9 cellular contexts compared by ENCODE assay signal in genomic region chr20:59569305-59569704, GRCh38. TPM values are rescaled to one million over a fixed set of nuclear protein-coding genes. Genes with fewer than 3 reads are reported as not detected.
"Had no signal": no experiment of that assay in that cellular context is flagged by ENCODE, and none has a peak within 500 bp of the region (broad histone marks: within the 10 kb centered on the region; RNA-seq: fewer than 3 reads in every experiment).

No MANE protein-coding gene starts in this region.

- H3K9me3 Mint-ChIP-seq: GM23338, HFFc6 had no signal

- DNase-seq: H9, HCEC 1CT, HFFc6, KBM-7 had no signal

- H3K27me3 Mint-ChIP-seq: IgD-negative memory B cell had no signal

- FAIRE-seq: H1, H54, HepG2 had no signal

- H3K27ac Mint-ChIP-seq: GM23338, H9, HFFc6 had no signal

- H3K36me3 Mint-ChIP-seq: IgD-negative memory B cell had no signal

- H3K4me3 ChIP-seq: GM23338 had no signal

- ATAC-seq: GM23338, HepG2 had no signal

- H3K4me3 Mint-ChIP-seq: GM23338, H9, HFFc6, IgD-negative memory B cell had no signal

RNA-seq across cellular contexts. Expression of gene PHACTR3, which starts 35.0 kb away (rescaled TPM):
- total RNA-seq: H9, HepG2, HFFc6 had no signal
- polyA plus RNA-seq: HepG2, IgD-negative memory B cell had no signal
